ENCODE assay signal across 1 cellular context in the genomic region with DNA sequence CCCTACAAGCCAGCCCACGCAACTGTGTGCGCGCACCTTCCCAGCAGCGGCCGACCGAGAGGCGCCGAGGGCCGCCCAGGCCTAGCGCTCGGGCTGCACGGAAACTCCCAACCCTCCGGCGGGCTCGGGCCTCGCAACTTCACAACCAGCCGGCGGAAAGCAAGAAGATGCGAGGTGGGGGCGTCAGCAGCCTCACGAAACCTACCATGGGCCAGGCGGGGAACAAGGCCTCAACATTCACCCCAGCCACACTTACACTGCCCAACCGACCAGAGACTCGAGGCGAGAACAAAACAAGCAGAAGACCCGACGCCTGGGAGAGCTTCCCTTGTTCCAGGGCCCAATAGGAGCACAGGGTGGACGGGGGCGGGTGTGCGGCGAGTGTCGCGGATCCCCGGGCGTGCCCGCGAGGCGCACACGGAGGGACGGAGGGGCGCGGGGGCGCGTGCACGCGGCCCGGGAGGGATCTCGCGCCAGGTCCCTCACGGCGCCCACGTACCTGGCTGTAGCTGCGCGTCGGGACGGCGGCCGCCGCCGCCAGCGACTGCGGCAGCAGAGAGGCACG.
TF ChIP-seq lines count a peak whose summit lies in the region.

No MANE protein-coding gene starts in this region.

TF ChIP-seq in HepG2, 621 proteins besides CTCF, POLR2A, EP300 and RAD21 (continued from another document and continues in another):
- TF ChIP-seq NR2C2 (CRISPR knock-in tag; IDR thresholded peaks at IDR 0.05; ENCODE audit: borderline replicate concordance) (peak; percentile 51; the same call in 1 of the 2 replicates), KDM3A (CRISPR knock-in tag; IDR thresholded peaks at IDR 0.05; ENCODE audit: low read depth) (no peak), ZFP36L1 (CRISPR knock-in tag; IDR thresholded peaks at IDR 0.05) (peak; percentile 44; the same call in 1 of the 2 replicates), ZC3H13 (CRISPR knock-in tag; IDR thresholded peaks at IDR 0.05) (no peak; the same call in 1 of the 2 replicates), ZNF333 (CRISPR knock-in tag; IDR thresholded peaks at IDR 0.05; ENCODE audit: borderline replicate concordance) (peak; percentile 77; the same call in 1 of the 2 replicates), ZNF296 (CRISPR knock-in tag; conservative IDR thresholded peaks at IDR 0.05) (peak; percentile 64; the same call in 1 of the 2 replicates), MZF1 (CRISPR knock-in tag; IDR thresholded peaks at IDR 0.05; ENCODE audit: borderline replicate concordance) (no peak), ZNF30 (CRISPR knock-in tag; IDR thresholded peaks at IDR 0.05) (0 out of 2 replicates have a peak, but pooled peaks have one; percentile 61), ZNF598 (CRISPR knock-in tag; IDR thresholded peaks at IDR 0.05; ENCODE audit: borderline replicate concordance) (peak; percentile 42; the same call in 1 of the 2 replicates), ATF2 (CRISPR knock-in tag; IDR thresholded peaks at IDR 0.05) (0 out of 2 replicates have a peak, but pooled peaks have one; percentile 42), ZNF800 (CRISPR knock-in tag; IDR thresholded peaks at IDR 0.05) (0 out of 2 replicates have a peak, but pooled peaks have one; percentile 45), NONO (IDR thresholded peaks at IDR 0.05) (no peak), NONO (CRISPR knock-in tag; conservative IDR thresholded peaks at IDR 0.05) (peak; percentile 24; the same call in 1 of the 2 replicates), FOXC1 (CRISPR knock-in tag; IDR thresholded peaks at IDR 0.05; ENCODE audit: borderline replicate concordance) (peak; percentile 69; the same call in 1 of the 2 replicates), MAFF (IDR thresholded peaks at IDR 0.05; ENCODE audit: low read depth, low read length) (no peak), ZNF788 (CRISPR knock-in tag; IDR thresholded peaks at IDR 0.05; ENCODE audit: borderline replicate concordance) (peak; percentile 58; the same call in 1 of the 2 replicates), ZNF12 (CRISPR knock-in tag; IDR thresholded peaks at IDR 0.05) (0 out of 2 replicates have a peak, but pooled peaks have one; percentile 22), ZNF616 (CRISPR knock-in tag; IDR thresholded peaks at IDR 0.05; ENCODE audit: low read depth) (peak; percentile 28), ZFP1 (CRISPR knock-in tag; IDR thresholded peaks at IDR 0.05) (no peak), ZSCAN31 (CRISPR knock-in tag; IDR thresholded peaks at IDR 0.05; ENCODE audit: low read depth) (peak; percentile 26; the same call in 1 of the 2 replicates), DPF2 (CRISPR knock-in tag; IDR thresholded peaks at IDR 0.05; ENCODE audit: borderline replicate concordance, low read depth) (no peak), MAFG (CRISPR knock-in tag; IDR thresholded peaks at IDR 0.05) (no peak), IKZF4 (CRISPR knock-in tag; IDR thresholded peaks at IDR 0.05; ENCODE audit: borderline replicate concordance, low read depth, not compliant biosample characterization) (peak; percentile 76), ZNF761 (CRISPR knock-in tag; conservative IDR thresholded peaks at IDR 0.05) (peak; percentile 16; the same call in 1 of the 2 replicates), FOXO1 (CRISPR knock-in tag; IDR thresholded peaks at IDR 0.05) (no peak), GABPB1 (CRISPR knock-in tag; IDR thresholded peaks at IDR 0.05) (peak; percentile 27; the same call in 1 of the 2 replicates), ZFY (CRISPR knock-in tag; IDR thresholded peaks at IDR 0.05) (peak; percentile 64; the same call in 1 of the 2 replicates), ZXDC (CRISPR knock-in tag; IDR thresholded peaks at IDR 0.05) (peak; percentile 73; the same call in 1 of the 2 replicates), MXD3 (CRISPR knock-in tag; IDR thresholded peaks at IDR 0.05) (peak; percentile 53; the same call in 1 of the 2 replicates), ZBTB20 (CRISPR knock-in tag; IDR thresholded peaks at IDR 0.05; ENCODE audit: borderline replicate concordance, low read depth) (peak; percentile 65), TBP (CRISPR knock-in tag; IDR thresholded peaks at IDR 0.05) (no peak), AKAP8 (CRISPR knock-in tag; IDR thresholded peaks at IDR 0.05) (0 out of 2 replicates have a peak, but pooled peaks have one; percentile 54), KDM5A (IDR thresholded peaks at IDR 0.05; ENCODE audit: borderline replicate concordance, low read length) (peak; percentile 39; the same call in 1 of the 2 replicates), AGO2 (optimal IDR thresholded peaks at IDR 0.05; ENCODE audit: low read depth, low read length) (peak; percentile 56), ZBTB14 (CRISPR knock-in tag; IDR thresholded peaks at IDR 0.05) (peak; percentile 88), ZNF160 (CRISPR knock-in tag; IDR thresholded peaks at IDR 0.05) (no peak), REL (CRISPR knock-in tag; conservative IDR thresholded peaks at IDR 0.05) (peak; percentile 78; the same call in 1 of the 2 replicates), ZNF749 (CRISPR knock-in tag; IDR thresholded peaks at IDR 0.05; ENCODE audit: borderline replicate concordance) (peak; percentile 65; the same call in 1 of the 2 replicates), ZNF784 (CRISPR knock-in tag; IDR thresholded peaks at IDR 0.05; ENCODE audit: borderline replicate concordance) (peak; percentile 43; the same call in 1 of the 2 replicates), UBTF (CRISPR knock-in tag; IDR thresholded peaks at IDR 0.05) (peak; percentile 84)
- TF ChIP-seq, protein P1, sequence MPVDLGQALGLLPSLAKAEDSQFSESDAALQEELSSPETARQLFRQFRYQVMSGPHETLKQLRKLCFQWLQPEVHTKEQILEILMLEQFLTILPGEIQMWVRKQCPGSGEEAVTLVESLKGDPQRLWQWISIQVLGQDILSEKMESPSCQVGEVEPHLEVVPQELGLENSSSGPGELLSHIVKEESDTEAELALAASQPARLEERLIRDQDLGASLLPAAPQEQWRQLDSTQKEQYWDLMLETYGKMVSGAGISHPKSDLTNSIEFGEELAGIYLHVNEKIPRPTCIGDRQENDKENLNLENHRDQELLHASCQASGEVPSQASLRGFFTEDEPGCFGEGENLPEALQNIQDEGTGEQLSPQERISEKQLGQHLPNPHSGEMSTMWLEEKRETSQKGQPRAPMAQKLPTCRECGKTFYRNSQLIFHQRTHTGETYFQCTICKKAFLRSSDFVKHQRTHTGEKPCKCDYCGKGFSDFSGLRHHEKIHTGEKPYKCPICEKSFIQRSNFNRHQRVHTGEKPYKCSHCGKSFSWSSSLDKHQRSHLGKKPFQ (CRISPR knock-in tag; IDR thresholded peaks at IDR 0.05; ENCODE audit: insufficient replicate concordance), result peak; percentile 25
- TF ChIP-seq, protein P2, sequence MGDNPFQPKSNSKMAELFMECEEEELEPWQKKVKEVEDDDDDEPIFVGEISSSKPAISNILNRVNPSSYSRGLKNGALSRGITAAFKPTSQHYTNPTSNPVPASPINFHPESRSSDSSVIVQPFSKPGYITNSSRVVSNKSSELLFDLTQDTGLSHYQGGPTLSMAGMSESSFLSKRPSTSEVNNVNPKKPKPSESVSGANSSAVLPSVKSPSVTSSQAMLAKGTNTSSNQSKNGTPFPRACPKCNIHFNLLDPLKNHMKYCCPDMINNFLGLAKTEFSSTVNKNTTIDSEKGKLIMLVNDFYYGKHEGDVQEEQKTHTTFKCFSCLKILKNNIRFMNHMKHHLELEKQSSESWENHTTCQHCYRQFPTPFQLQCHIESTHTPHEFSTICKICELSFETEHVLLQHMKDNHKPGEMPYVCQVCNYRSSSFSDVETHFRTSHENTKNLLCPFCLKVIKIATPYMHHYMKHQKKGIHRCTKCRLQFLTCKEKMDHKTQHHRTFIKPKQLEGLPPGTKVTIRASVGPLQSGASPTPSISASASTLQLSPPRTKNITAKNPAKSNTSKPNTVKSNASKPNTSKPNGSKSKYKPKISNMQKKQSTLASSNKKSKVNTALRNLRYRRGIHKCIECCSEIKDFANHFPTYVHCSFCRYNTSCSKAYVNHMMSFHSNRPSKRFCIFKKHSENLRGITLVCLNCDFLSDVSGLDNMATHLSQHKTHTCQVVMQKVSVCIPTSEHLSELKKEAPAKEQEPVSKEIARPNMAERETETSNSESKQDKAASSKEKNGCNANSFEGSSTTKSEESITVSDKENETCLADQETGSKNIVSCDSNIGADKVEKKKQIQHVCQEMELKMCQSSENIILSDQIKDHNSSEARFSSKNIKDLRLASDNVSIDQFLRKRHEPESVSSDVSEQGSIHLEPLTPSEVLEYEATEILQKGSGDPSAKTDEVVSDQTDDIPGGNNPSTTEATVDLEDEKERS (CRISPR knock-in tag; IDR thresholded peaks at IDR 0.05), result 0 out of 2 replicates have a peak, but pooled peaks have one; percentile 39
- TF ChIP-seq, protein P3, sequence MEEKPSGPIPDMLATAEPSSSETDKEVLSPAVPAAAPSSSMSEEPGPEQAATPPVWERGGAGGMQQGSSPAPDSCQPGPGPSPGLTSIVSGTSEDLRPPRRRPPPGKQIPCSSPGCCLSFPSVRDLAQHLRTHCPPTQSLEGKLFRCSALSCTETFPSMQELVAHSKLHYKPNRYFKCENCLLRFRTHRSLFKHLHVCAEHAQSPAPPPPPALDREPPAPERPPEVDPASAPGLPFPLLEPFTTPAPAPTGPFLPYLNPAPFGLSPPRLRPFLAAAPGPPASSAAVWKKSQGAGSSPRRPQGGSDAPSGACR (CRISPR knock-in tag; IDR thresholded peaks at IDR 0.05), result peak; percentile 66; the same call in 1 of the 2 replicates
